8 cellular contexts compared by ENCODE assay signal in genomic region chr10:119541459-119542356, GRCh38.
DNase-seq lines count a peak whose midpoint lies in the region; ATAC-seq and TF ChIP-seq lines count a peak whose summit lies in the region.

No MANE protein-coding gene starts in this region.

- ATAC-seq in HG03135 (IDR thresholded peaks at IDR 0.05; ENCODE audit: unreplicated experiment), result no peak

- H3K4me3 ChIP-seq in HL-60 (replicated peaks; ENCODE audit: insufficient read depth, low read length), result peak overlapping the region; percentile 82
- H3K4me3 ChIP-seq in foreskin fibroblast (ENCODE audit: low read depth in 1 of 2, low read length in 2 of 2), result peak overlapping the region; percentile 75 to 82
- H3K4me3 ChIP-seq in retinal pigment epithelial cell (ENCODE audit: low read length), result peak overlapping the region; percentile 57

- no peak for TF ChIP-seq CTCF in GM10248 (IDR thresholded peaks at IDR 0.05; ENCODE audit: control extremely low read depth, extremely low read depth, low read depth, missing control alignments)
- no peak for TF ChIP-seq CTCF in HL-60 (IDR thresholded peaks at IDR 0.05; ENCODE audit: insufficient read depth, low read length)
- no peak for TF ChIP-seq CTCF in foreskin fibroblast (IDR thresholded peaks at IDR 0.05; ENCODE audit: low read depth, low read length)
- TF ChIP-seq CTCF in retinal pigment epithelial cell (conservative IDR thresholded peaks at IDR 0.05; ENCODE audit: low read depth, low read length), result no peak

- CTCF ChIA-PET in GM10248 (lab: Yijun Ruan, JAX), result interaction anchor here (1.0 to 4.6 kb wide), 20 partner anchors 7 to 411 kb away, joined by 3 to 25 read pairs (median 5); partner anchors contain the start of gene GRK5

- POLR2A ChIA-PET in GM10248 (lab: Yijun Ruan, JAX), result interaction anchor here (1.0 to 1.8 kb wide), 4 partner anchors 11 to 55 kb away, joined by 4 to 7 read pairs (median 6); partner anchors contain the start of gene TIAL1

- peak; percentile 55 for DNase-seq in GM10248 (ENCODE audit: extremely low spot score)
- DNase-seq in HL-60 (ENCODE audit: low read depth in 1 of 2, low spot score in 1 of 2), result no peak
- DNase-seq in activated T-cell treated with anti-CD3 and anti-CD28 coated beads for 4 hours, result peak; percentile 77
- peak in 1 of 2 donors; percentile 61 for DNase-seq in foreskin fibroblast
- DNase-seq in retinal pigment epithelial cell (ENCODE audit: low read depth), result no peak
- no peak for DNase-seq in NCI-H1105 (lab: John Stamatoyannopoulos, UW)
- no peak for DNase-seq in pons (ENCODE audit: low spot score)

- peak overlapping the region; percentile 83 for H3K27ac ChIP-seq in HL-60 (replicated peaks)

- no peaks in the 10 kb centered on the region for H3K27me3 ChIP-seq in HL-60 (ENCODE audit: insufficient read depth, poor library complexity, severe bottlenecking)

Comparison
In these comparisons a context has a peak if more than half of its experiments do, and no peak if none do; other contexts are left out.
1. DNase-seq: peak in GM10248 (single experiment) and activated T-cell treated with anti-CD3 and anti-CD28 coated beads for 4 hours (single experiment); none in HL-60 (0 of 2), retinal pigment epithelial cell (single experiment), NCI-H1105 (single experiment) and pons (single experiment).
2. Peak in every context shown above with its lines, with median percentiles within 50 percentile points of each other: H3K4me3 ChIP-seq.